In the genomic region with DNA sequence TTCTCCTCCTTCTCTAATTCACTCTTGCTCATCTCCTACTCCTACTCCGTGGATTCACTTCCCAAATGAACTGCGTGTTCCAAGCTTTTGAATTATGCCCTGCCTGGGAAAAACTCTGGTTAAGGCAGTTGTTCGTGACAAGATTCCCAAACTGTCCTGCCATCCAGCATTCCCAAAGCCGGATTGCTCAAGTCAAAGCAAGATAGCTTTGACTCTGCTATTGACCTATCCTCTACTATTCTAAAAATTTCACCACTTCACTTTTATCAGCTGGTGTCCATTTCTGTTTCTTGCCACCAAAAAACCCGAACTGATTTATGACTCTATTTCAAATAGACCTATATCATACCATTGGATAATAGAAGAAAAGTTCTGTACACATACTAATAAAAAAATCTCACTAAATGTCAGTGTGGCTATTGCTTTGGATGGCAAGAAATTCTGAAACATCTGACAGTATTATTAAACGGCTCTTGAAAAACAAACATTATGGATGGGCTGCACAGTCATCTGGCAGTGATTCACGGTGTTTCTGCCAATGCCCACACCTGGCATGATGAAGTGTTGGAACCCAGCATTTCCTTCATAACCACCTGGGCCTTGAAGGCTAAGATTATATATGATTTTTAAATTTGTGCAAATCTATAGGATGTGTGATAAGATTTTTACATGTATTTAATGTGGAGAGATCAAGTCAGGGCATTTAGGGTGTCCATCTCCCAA, we compare ENCODE assay signal across 28 cellular contexts.
"Had no signal": no experiment of that assay in that cellular context is flagged by ENCODE, and none has a peak within 500 bp of the region (broad histone marks: within the 10 kb centered on the region; RNA-seq: fewer than 3 reads in every experiment).

No MANE protein-coding gene starts in this region.

- H3K27me3 ChIP-seq: brain microvascular endothelial cell, SJCRH30 had no signal

- ATAC-seq: activated T-helper 17 cell treated with anti-CD3 and anti-CD28 coated beads, Interleukin-2, amount 50 U/mL, for 72 hours had no signal

- H3K9me2 ChIP-seq: SK-N-SH had no signal

- H3K27ac ChIP-seq: brain microvascular endothelial cell, KMS-11, PC-9, SJCRH30, VCaP had no signal

- H3K4me1 ChIP-seq: SJCRH30 had no signal

- H3K9ac ChIP-seq: KMS-11, SK-N-SH had no signal

- H3K36me3 ChIP-seq: brain microvascular endothelial cell, SJCRH30 had no signal

- DNase-seq: activated CD4-positive, alpha-beta memory T cell treated with anti-CD3 and anti-CD28 coated beads, Interleukin-2, amount 10 ng/mL, durations not matched to agents 7 days and 5 days; activated CD4-positive, alpha-beta T cell treated with anti-CD3 and anti-CD28 coated beads, Interleukin-2, amount 50 U/mL, for 1 hour; activated CD4-positive, CD25-positive, alpha-beta regulatory T cell; activated gamma-delta T cell; activated naive CD4-positive, alpha-beta T cell treated with anti-CD3 and anti-CD28 coated beads for 36 hours; activated T-cell treated with anti-CD3 and anti-CD28 coated beads for 4 hours; activated T-cell treated with anti-CD3 and anti-CD28 coated beads, Interleukin-2, amount 50 U/mL, for 48 hours; amygdala; brain microvascular endothelial cell; caudate nucleus; MV-4-11; NCI-H1092 treated with DMSO at 0.1 percent for 48 hours; NCI-H1417 treated with DMSO at 0.1 percent for 48 hours; NCI-H1694; NCI-H2029; NCI-H2107; NCI-H2171 treated with DMSO at 0.1 percent for 48 hours; NCI-H226; NCI-H510A; NCI-H526 treated with DMSO at 0.1 percent for 48 hours; NCI-H82; PC-9; SJCRH30; SK-N-SH; T-helper 1 cell had no signal

- H2AFZ ChIP-seq: PC-9 had no signal

- H3K4me2 ChIP-seq: KMS-11, PC-9, SK-N-SH had no signal

- H3K9me3 ChIP-seq: SJCRH30, SK-N-SH had no signal

- H3K4me3 ChIP-seq: PC-9, SJCRH30 had no signal
